In genomic region chr10:71623986-71624291, GRCh38 we compare ENCODE assay signal across 15 cellular contexts.
A peak's percentile ranks its signal among the peaks of the same experiment; 100 is the strongest.
DNase-seq lines count a peak whose midpoint lies in the region; ATAC-seq and TF ChIP-seq lines count a peak whose summit lies in the region.
"Had no signal": no experiment of that assay in that cellular context is flagged by ENCODE, and none has a peak within 500 bp of the region (broad histone marks: within the 10 kb centered on the region; RNA-seq: fewer than 3 reads in every experiment).

No MANE protein-coding gene starts in this region.

- H3K27me3 ChIP-seq in Caco-2 (replicated peaks; ENCODE audit: control insufficient read depth, insufficient read depth, low read length) (no peaks in the 10 kb centered on the region), Karpas-422 (ENCODE audit: low read length) (no peaks in the 10 kb centered on the region), endodermal cell (ENCODE audit: control insufficient read depth, insufficient read depth, low read length, poor library complexity, severe bottlenecking) (no peaks in the 10 kb centered on the region), neuronal stem cell (ENCODE audit: control insufficient read depth in 3 of 3, insufficient read depth in 3 of 3, low read depth in 1 of 3, low read length in 3 of 3) (peaks cover 0 to 38% (median 0%) of the 10 kb centered on the region in 3 experiments)

- no peaks in the 10 kb centered on the region for H4K20me1 ChIP-seq in Karpas-422 (ENCODE audit: insufficient read depth, low read depth, low read length)

- no peaks in the 10 kb centered on the region for H3K79me1 ChIP-seq in neuronal stem cell (ENCODE audit: low read depth, low read length)

- H3K9me2 ChIP-seq in Karpas-422 (replicated peaks; ENCODE audit: insufficient read depth, low read length) = no peaks in the 10 kb centered on the region

- intact Hi-C loops in Caco-2 (cut with micrococcal nuclease; ENCODE audit: unreplicated experiment) = loop anchor here (1.0 kb wide), 1 partner anchor 23 kb away; no protein-coding TSS in a partner anchor

- H2BK12ac ChIP-seq in neuronal stem cell (ENCODE audit: low read length) = no peak overlapping the region

- H3K4me1 ChIP-seq in Caco-2 = peaks cover 33% of the 10 kb centered on the region
- peaks cover 72% of the 10 kb centered on the region for H3K4me1 ChIP-seq in Karpas-422 (ENCODE audit: low read length)
- H3K4me1 ChIP-seq in endodermal cell (ENCODE audit: control insufficient read depth, insufficient read depth, low read length) = peaks cover 29% of the 10 kb centered on the region
- H3K4me1 ChIP-seq in neuronal stem cell (ENCODE audit: control insufficient read depth in 2 of 2, insufficient read depth in 1 of 2, low read depth in 1 of 2, low read length in 2 of 2) = peaks cover 24 to 37% of the 10 kb centered on the region in 2 donors

- H3K27ac ChIP-seq in Karpas-422 (ENCODE audit: low read length) = peak overlapping the region; percentile 91
- H3K27ac ChIP-seq in endodermal cell (ENCODE audit: low read depth, low read length) = no peak overlapping the region
- no peak overlapping the region for H3K27ac ChIP-seq in neuronal stem cell (replicated peaks; ENCODE audit: low read length)

- H3K23ac ChIP-seq in neuronal stem cell (ENCODE audit: low read depth, low read length, poor library complexity) = no peak overlapping the region

- peak overlapping the region; percentile 73 for H3K18ac ChIP-seq in neuronal stem cell (ENCODE audit: low read length)

- H3K4me3 Mint-ChIP-seq in Caco-2 (ENCODE audit: unreplicated experiment) (no peak overlapping the region), endodermal cell (no peak overlapping the region)
- H3K4me3 Mint-ChIP-seq: CD8-positive, alpha-beta T cell; HFFc6 had no signal

- H2BK5ac ChIP-seq in neuronal stem cell (ENCODE audit: low read length) = no peak overlapping the region

- H3K4me2 ChIP-seq in Karpas-422 (ENCODE audit: low read depth, low read length, poor library complexity, severe bottlenecking) (peak overlapping the region; percentile 35), neuronal stem cell (ENCODE audit: insufficient read depth, low read length, poor library complexity, severe bottlenecking) (no peak overlapping the region)
- H3K4me2 ChIP-seq: A549 had no signal

- TF ChIP-seq CTCF in Caco-2 (IDR thresholded peaks at IDR 0.05; ENCODE audit: insufficient read depth in 1 of 2, low read depth in 1 of 2, low read length in 1 of 2, severe bottlenecking in 1 of 2, unreplicated experiment in 1 of 2) (no peak), endodermal cell (conservative IDR thresholded peaks at IDR 0.05) (no peak), omental fat pad (IDR thresholded peaks at IDR 0.05) (no peak)

- H3K9me3 ChIP-seq in Caco-2 = no peaks in the 10 kb centered on the region
- no peaks in the 10 kb centered on the region for H3K9me3 ChIP-seq in Karpas-422 (ENCODE audit: low read length)
- no peaks in the 10 kb centered on the region for H3K9me3 ChIP-seq in endodermal cell (ENCODE audit: control insufficient read depth, low read length)
- no peaks in the 10 kb centered on the region for H3K9me3 ChIP-seq in neuronal stem cell (replicated peaks in 1 of 2; ENCODE audit: control insufficient read depth in 2 of 2, insufficient read depth in 1 of 2, low read depth in 1 of 2, low read length in 2 of 2)
- H3K9me3 ChIP-seq: A549 had no signal

- BruUV-seq in Caco-2 (replicated peaks; lab: Mats Ljungman, UMichigan) = no TSS peak

- no peak overlapping the region for H2AK5ac ChIP-seq in neuronal stem cell (ENCODE audit: low read depth, low read length)

- no peaks in the 10 kb centered on the region for H3K27me3 Mint-ChIP-seq in Caco-2 (ENCODE audit: insufficient read depth, unreplicated experiment)
- H3K27me3 Mint-ChIP-seq in endodermal cell (ENCODE audit: insufficient read depth) = no peaks in the 10 kb centered on the region

- H3K79me2 ChIP-seq in Karpas-422 (ENCODE audit: low read length) = no peaks in the 10 kb centered on the region

- no peak overlapping the region for H3K14ac ChIP-seq in neuronal stem cell (ENCODE audit: low read length)

- H3K9ac ChIP-seq in Karpas-422 (ENCODE audit: low read length) (peak overlapping the region; percentile 60), endodermal cell (ENCODE audit: extremely low read depth, low read length, poor library complexity, severe bottlenecking) (no peak overlapping the region), neuronal stem cell (ENCODE audit: low read depth, low read length, poor library complexity) (no peak overlapping the region)

- CTCF ChIA-PET in Caco-2 (lab: Charles Lee) = interaction anchor here (1.1 to 2.5 kb wide), 4 partner anchors 11 to 73 kb away, joined by 3 to 19 read pairs (median 8); no protein-coding TSS in a partner anchor

- H3K36me3 ChIP-seq in Caco-2 (ENCODE audit: control insufficient read depth, insufficient read depth, low read length) (no peaks in the 10 kb centered on the region), Karpas-422 (ENCODE audit: insufficient read depth, low read length) (no peaks in the 10 kb centered on the region), endodermal cell (ENCODE audit: control insufficient read depth, insufficient read depth, low read length) (no peaks in the 10 kb centered on the region), neuronal stem cell (replicated peaks in 1 of 2; ENCODE audit: control insufficient read depth in 2 of 2, insufficient read depth in 2 of 2, low read length in 2 of 2) (no peaks in the 10 kb centered on the region)

- no peak overlapping the region for H4K91ac ChIP-seq in neuronal stem cell (ENCODE audit: low read depth, low read length, poor library complexity)

- H3K4me1 Mint-ChIP-seq in Caco-2 (ENCODE audit: low read depth, unreplicated experiment) (peaks cover 40% of the 10 kb centered on the region), endodermal cell (peaks cover 60% of the 10 kb centered on the region)

- POLR2A ChIA-PET in Caco-2 (lab: Charles Lee) = interaction anchor here (1.2 kb wide), 1 partner anchor 15 kb away, joined by 4 read pairs; no protein-coding TSS in a partner anchor

- DNase-seq in Caco-2 = no peak
- no peak for DNase-seq in Karpas-422
- DNase-seq in endodermal cell = no peak
- no peak for DNase-seq in neuronal stem cell (ENCODE audit: low spot score)
- DNase-seq in NCI-H2196 treated with DMSO at 0.1 percent for 48 hours (lab: John Stamatoyannopoulos, UW; ENCODE audit: unreplicated experiment) = no peak
- no peak for DNase-seq in omental fat pad (ENCODE audit: low spot score)
- DNase-seq: NCI-H1105 treated with DMSO at 0.1 percent for 48 hours, NCI-H1694, NCI-H2081 treated with DMSO at 0.1 percent for 48 hours, NCI-H774, SIG-M5 had no signal

- H2AFZ ChIP-seq in Karpas-422 (ENCODE audit: low read length) = no peak overlapping the region
- H2AFZ ChIP-seq in neuronal stem cell (ENCODE audit: low read length) = no peak overlapping the region

- H3K27ac Mint-ChIP-seq in Caco-2 (ENCODE audit: unreplicated experiment) = peak overlapping the region; percentile 70
- H3K27ac Mint-ChIP-seq in endodermal cell = peak overlapping the region; percentile 71
- H3K27ac Mint-ChIP-seq: CD8-positive, alpha-beta T cell; HFFc6 had no signal

- no peak overlapping the region for H2BK120ac ChIP-seq in neuronal stem cell (ENCODE audit: low read depth, low read length)

- 69 to 78% methylated on average over 1 to 9 of the region's 9 CpGs for WGBS in endodermal cell (ENCODE audit: insufficient coverage in 1 of 2, insufficient read length in 1 of 2), 2 experiments
- WGBS in neuronal stem cell (ENCODE audit: extremely low coverage in 2 of 2, insufficient read length in 2 of 2, insufficient replicate concordance in 1 of 2), 2 donors = no CpG with 5 or more reads among the region's 9 CpGs

- no peak overlapping the region for H3K4ac ChIP-seq in neuronal stem cell (ENCODE audit: low read length)

- H4K8ac ChIP-seq in neuronal stem cell (ENCODE audit: low read depth, low read length) = no peak overlapping the region

- no peaks in the 10 kb centered on the region for H3K9me3 Mint-ChIP-seq in Caco-2 (ENCODE audit: unreplicated experiment)
- no peaks in the 10 kb centered on the region for H3K9me3 Mint-ChIP-seq in endodermal cell
- H3K9me3 Mint-ChIP-seq: CD8-positive, alpha-beta T cell; HFFc6 had no signal

- no peaks in the 10 kb centered on the region for H3K36me3 Mint-ChIP-seq in Caco-2 (ENCODE audit: insufficient read depth, unreplicated experiment)
- no peaks in the 10 kb centered on the region for H3K36me3 Mint-ChIP-seq in endodermal cell (ENCODE audit: low read depth)
- H3K36me3 Mint-ChIP-seq: CD8-positive, alpha-beta T cell had no signal

- H3K4me3 ChIP-seq in Caco-2 (ENCODE audit: low read depth, low read length) (no peak overlapping the region), Karpas-422 (ENCODE audit: low read length) (peak overlapping the region; percentile 6; the same call in 1 of the 2 replicates), endodermal cell (ENCODE audit: low read length) (no peak overlapping the region), neuronal stem cell (ENCODE audit: low read length in 2 of 2) (no peak overlapping the region)
- H3K4me3 ChIP-seq: A549 had no signal

- H2BK15ac ChIP-seq in neuronal stem cell (ENCODE audit: low read length) = no peak overlapping the region

- ATAC-seq in omental fat pad (ENCODE audit: low FRiP score) (no peak), GM18502 (IDR thresholded peaks at IDR 0.05; ENCODE audit: poor library complexity, unreplicated experiment) (no peak)
- ATAC-seq: CD8-positive, alpha-beta T cell had no signal
